Comparison of ENCODE assay signal across 9 cellular contexts in the genomic region with DNA sequence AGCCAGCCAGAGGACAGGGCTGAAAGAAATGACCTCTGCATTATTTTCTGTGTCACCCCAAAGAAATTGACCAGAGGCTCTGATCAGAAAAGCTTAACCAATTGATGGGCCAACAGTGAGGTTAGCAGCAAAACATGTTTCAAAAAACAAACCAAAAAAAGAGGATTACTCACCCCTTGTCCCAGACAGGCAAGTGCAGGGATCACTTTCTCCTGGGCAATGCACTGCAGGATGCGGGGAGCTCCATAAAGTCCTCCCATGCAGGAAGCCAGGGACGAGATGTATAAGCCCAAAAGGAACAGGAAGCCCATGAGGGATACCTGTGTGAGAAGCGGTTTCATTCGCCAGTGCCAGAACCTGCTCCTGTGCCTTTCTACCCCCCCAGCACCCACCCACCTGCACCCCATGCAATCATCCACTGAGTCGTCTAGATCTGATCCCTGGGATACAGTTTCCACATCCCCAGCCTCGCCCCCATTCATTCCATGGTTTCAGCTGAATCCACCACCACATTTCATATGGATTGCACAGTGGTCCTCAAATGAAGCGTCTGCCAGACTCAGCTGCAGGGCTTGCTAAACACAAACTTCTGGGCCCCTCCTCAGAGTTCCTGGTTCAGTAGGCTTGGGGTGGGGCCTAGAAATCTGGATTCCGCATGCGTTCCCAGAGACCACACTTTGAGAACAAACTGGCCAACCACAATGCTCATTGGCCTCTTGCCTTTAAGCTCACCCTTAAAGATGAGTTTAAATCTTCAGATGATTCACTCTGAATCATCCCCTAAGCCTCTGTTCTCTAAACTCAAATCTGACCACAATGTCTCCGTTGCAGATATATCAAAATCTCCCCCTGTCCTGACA. TPM values are rescaled to one million over a fixed set of nuclear protein-coding genes. Genes with fewer than 3 reads are reported as not detected.
DNase-seq lines count a peak whose midpoint lies in the region; ATAC-seq and TF ChIP-seq lines count a peak whose summit lies in the region.
"Had no signal": no experiment of that assay in that cellular context is flagged by ENCODE, and none has a peak within 500 bp of the region (broad histone marks: within the 10 kb centered on the region; RNA-seq: fewer than 3 reads in every experiment).

No MANE protein-coding gene starts in this region.

- no peaks in the 10 kb centered on the region for H3K36me3 ChIP-seq in hepatocyte (replicated peaks; ENCODE audit: insufficient read depth, low read depth)

- peaks cover 38% of the 10 kb centered on the region for H3K4me1 Mint-ChIP-seq in activated CD8-positive, alpha-beta T cell treated with anti-CD3 and anti-CD28 coated beads for 36 hours (ENCODE audit: low read depth)

- TF ChIP-seq CTCF in AG10803 (conservative IDR thresholded peaks at IDR 0.05; ENCODE audit: low read length) (no peak), hepatocyte (IDR thresholded peaks at IDR 0.05; ENCODE audit: poor library complexity) (no peak)
- TF ChIP-seq CTCF in activated CD8-positive, alpha-beta T cell treated with anti-CD3 and anti-CD28 coated beads for 36 hours (IDR thresholded peaks at IDR 0.05), result no peak

- no peaks in the 10 kb centered on the region for H3K79me2 ChIP-seq in hepatocyte

- no peak overlapping the region for H3K27ac ChIP-seq in hepatocyte

- H3K4me3 ChIP-seq in AG10803 (ENCODE audit: low read length) (no peak overlapping the region), hepatocyte (no peak overlapping the region)

- H3K27me3 Mint-ChIP-seq in activated CD8-positive, alpha-beta T cell treated with anti-CD3 and anti-CD28 coated beads for 36 hours, result peaks cover 15% of the 10 kb centered on the region

- no peaks in the 10 kb centered on the region for H3K4me1 ChIP-seq in hepatocyte (ENCODE audit: insufficient read depth)

- peak overlapping the region; percentile 51 for H3K27ac Mint-ChIP-seq in activated CD8-positive, alpha-beta T cell treated with anti-CD3 and anti-CD28 coated beads for 36 hours

- intact Hi-C loops in activated CD8-positive, alpha-beta T cell treated with anti-CD3 and anti-CD28 coated beads for 36 hours (cut with micrococcal nuclease), result no loop called here

- ATAC-seq in HG03064 (IDR thresholded peaks at IDR 0.05; ENCODE audit: low read depth, unreplicated experiment), result peak; percentile 31
- peak; percentile 97 for ATAC-seq in activated CD8-positive, alpha-beta T cell treated with anti-CD3 and anti-CD28 coated beads for 36 hours
- ATAC-seq in HG03439 (IDR thresholded peaks at IDR 0.05; ENCODE audit: unreplicated experiment), result no peak
- no peak for ATAC-seq in GM21447 (IDR thresholded peaks at IDR 0.05; ENCODE audit: unreplicated experiment)
- ATAC-seq in HG03025 (IDR thresholded peaks at IDR 0.05; ENCODE audit: low FRiP score, unreplicated experiment), result no peak

- DNase-seq in AG10803 (ENCODE audit: low read depth), result peak; percentile 95
- peak; percentile 60 for DNase-seq in activated CD8-positive, alpha-beta T cell treated with anti-CD3 and anti-CD28 coated beads for 36 hours
- DNase-seq in hepatocyte (ENCODE audit: low spot score), result peak; percentile 19
- no peak for DNase-seq in G401 (ENCODE audit: low spot score)
- DNase-seq: NCI-H510A had no signal

- 81% methylated on average over 10 of the region's 10 CpGs for WGBS in hepatocyte (ENCODE audit: low lambda C conversion rate, missing lambda C conversion rate)

- H3K36me3 Mint-ChIP-seq in activated CD8-positive, alpha-beta T cell treated with anti-CD3 and anti-CD28 coated beads for 36 hours (ENCODE audit: low read depth), result no peaks in the 10 kb centered on the region

- peaks cover 2% of the 10 kb centered on the region for H3K9me3 Mint-ChIP-seq in activated CD8-positive, alpha-beta T cell treated with anti-CD3 and anti-CD28 coated beads for 36 hours

- H4K20me1 ChIP-seq in hepatocyte (ENCODE audit: insufficient read depth, poor library complexity, severe bottlenecking), result no peaks in the 10 kb centered on the region

- in situ Hi-C loops in G401 (cut with HindIII; ENCODE audit: low sequenced_read_pairs), result no loop called here

- CTCF ChIA-PET in activated CD8-positive, alpha-beta T cell treated with anti-CD3 and anti-CD28 coated beads for 36 hours (lab: Charles Lee), result interaction anchor here (1.0 to 3.1 kb wide), 3 partner anchors 10 to 41 kb away, joined by 3 to 10 read pairs (median 6); no protein-coding TSS in a partner anchor

- H3K9me3 ChIP-seq in hepatocyte (ENCODE audit: low read depth), result no peaks in the 10 kb centered on the region

- no peak overlapping the region for H3K4me3 Mint-ChIP-seq in activated CD8-positive, alpha-beta T cell treated with anti-CD3 and anti-CD28 coated beads for 36 hours

- POLR2A ChIA-PET in activated CD8-positive, alpha-beta T cell treated with anti-CD3 and anti-CD28 coated beads for 36 hours (lab: Charles Lee), result interaction anchor here (0.6 to 1.2 kb wide), 7 partner anchors 10 to 116 kb away, joined by 3 to 4 read pairs (median 3); no protein-coding TSS in a partner anchor

- no peak overlapping the region for H2AFZ ChIP-seq in hepatocyte

- H3K4me2 ChIP-seq in hepatocyte, result no peak overlapping the region

- no peaks in the 10 kb centered on the region for H3K9me2 ChIP-seq in hepatocyte (replicated peaks; ENCODE audit: insufficient read depth)

- H3K27me3 ChIP-seq in hepatocyte, result no peaks in the 10 kb centered on the region

RNA-seq across cellular contexts. Expression of gene HEG1, which starts 54.4 kb away (rescaled TPM):
- total RNA-seq in activated CD8-positive, alpha-beta T cell treated with anti-CD3 and anti-CD28 coated beads for 36 hours, result 10 to 100 TPM; 24.5 to 25.8 TPM
- total RNA-seq in hepatocyte, result 25.1 and 27.2 TPM in 2 replicates
- polyA plus RNA-seq in hepatocyte, result 22.5 and 27.3 TPM in 2 replicates
- 3.1 and 3.8 TPM in 2 replicates for total RNA-seq in G401 (2014; rRNA removed; shearing (Covaris generic))

Comparison
In these comparisons a context has a peak if more than half of its experiments do, and no peak if none do; other contexts are left out.
1. ATAC-seq: peak in HG03064 (single experiment) and activated CD8-positive, alpha-beta T cell treated with anti-CD3 and anti-CD28 coated beads for 36 hours (single experiment); none in HG03439 (single experiment), GM21447 (single experiment) and HG03025 (single experiment).